In genomic region chr11:16511109-16511806, GRCh38 we compare ENCODE assay signal across 16 cellular contexts.
DNase-seq lines count a peak whose midpoint lies in the region; ATAC-seq and TF ChIP-seq lines count a peak whose summit lies in the region.
"Had no signal": no experiment of that assay in that cellular context is flagged by ENCODE, and none has a peak within 500 bp of the region (broad histone marks: within the 10 kb centered on the region; RNA-seq: fewer than 3 reads in every experiment).

No MANE protein-coding gene starts in this region.

- TF ChIP-seq CTCF in SK-N-SH (IDR thresholded peaks at IDR 0.05) (no peak), fibroblast of pulmonary artery (IDR thresholded peaks at IDR 0.05; ENCODE audit: low read length, missing control alignments) (no peak), smooth muscle cell (IDR thresholded peaks at IDR 0.05; ENCODE audit: borderline replicate concordance, insufficient read depth, poor library complexity, severe bottlenecking) (no peak)

- no peak for TF ChIP-seq EP300 in SK-N-SH (IDR thresholded peaks at IDR 0.05; ENCODE audit: borderline replicate concordance in 1 of 2, low read depth in 1 of 2, low read length in 1 of 2)

- H3K4me1 ChIP-seq in SK-N-SH (ENCODE audit: control insufficient read depth in 1 of 2, insufficient read depth in 2 of 2, low read depth in 1 of 2, low read length in 1 of 2) (no peaks in the 10 kb centered on the region), smooth muscle cell (ENCODE audit: low read depth) (no peaks in the 10 kb centered on the region)
- H3K4me1 ChIP-seq: parathyroid adenoma, SJCRH30 had no signal

- H4K20me1 ChIP-seq in SK-N-SH (ENCODE audit: insufficient read depth): no peaks in the 10 kb centered on the region
- H4K20me1 ChIP-seq in smooth muscle cell (ENCODE audit: low read depth): peaks cover 10% of the 10 kb centered on the region

- no peak for TF ChIP-seq RAD21 in SK-N-SH (IDR thresholded peaks at IDR 0.05; ENCODE audit: low read length)

- H3K9me3 ChIP-seq in SK-N-SH: no peaks in the 10 kb centered on the region
- no peaks in the 10 kb centered on the region for H3K9me3 ChIP-seq in smooth muscle cell (replicated peaks; ENCODE audit: low read depth)
- H3K9me3 ChIP-seq: SJCRH30 had no signal

- CTCF ChIA-PET in SK-N-SH (lab: Yijun Ruan, JAX): interaction anchor here (1.2 kb wide), 1 partner anchor 18 kb away, joined by 4 read pairs; no protein-coding TSS in a partner anchor

- DNase-seq in SK-N-SH: no peak
- DNase-seq in NCI-H748 treated with DMSO at 0.1 percent for 48 hours (lab: John Stamatoyannopoulos, UW): peak; percentile 29
- DNase-seq in fibroblast of pulmonary artery (ENCODE audit: low read depth): peak; percentile 2
- no peak for DNase-seq in smooth muscle cell (lab: John Stamatoyannopoulos, UW; ENCODE audit: unreplicated experiment)
- no peak for DNase-seq in mesenteric fat pad (ENCODE audit: low spot score)
- no peak for DNase-seq in GOT3 (lab: John Stamatoyannopoulos, UW)
- DNase-seq: activated T-cell treated with anti-CD3 and anti-CD28 coated beads, Interleukin-2, amount 50 U/mL, for 48 hours; central memory CD4-positive, alpha-beta T cell; GF-D8; left ventricle myocardium inferior; NCI-H2171; SJCRH30 had no signal

- WGBS in SK-N-SH (ENCODE audit: low lambda C conversion rate): 43% methylated on average over 2 of the region's 2 CpGs
- WGBS in smooth muscle cell (ENCODE audit: low lambda C conversion rate): 53% methylated on average over 2 of the region's 2 CpGs

- no peaks in the 10 kb centered on the region for H3K36me3 ChIP-seq in SK-N-SH (replicated peaks in 1 of 2; ENCODE audit: control insufficient read depth in 1 of 2, insufficient read depth in 2 of 2, low read length in 1 of 2)
- no peaks in the 10 kb centered on the region for H3K36me3 ChIP-seq in smooth muscle cell (ENCODE audit: low read depth)
- H3K36me3 ChIP-seq: left ventricle myocardium inferior, SJCRH30 had no signal

- H3K9ac ChIP-seq in SK-N-SH: no peak overlapping the region
- H3K9ac ChIP-seq in smooth muscle cell (ENCODE audit: low read depth): no peak overlapping the region
- H3K9ac ChIP-seq: parathyroid adenoma had no signal

- H3K4me2 ChIP-seq in SK-N-SH: no peak overlapping the region
- peak overlapping the region; percentile 66 for H3K4me2 ChIP-seq in smooth muscle cell

- no peaks in the 10 kb centered on the region for H3F3A ChIP-seq in SK-N-SH (replicated peaks; ENCODE audit: insufficient read depth)
- peaks cover 18% of the 10 kb centered on the region for H3F3A ChIP-seq in smooth muscle cell (ENCODE audit: low read depth)

- H2AFZ ChIP-seq in SK-N-SH (ENCODE audit: low read depth): no peak overlapping the region
- no peak overlapping the region for H2AFZ ChIP-seq in smooth muscle cell (ENCODE audit: low read depth)
- H2AFZ ChIP-seq: parathyroid adenoma had no signal

- H3K27me3 ChIP-seq in SK-N-SH (ENCODE audit: insufficient read depth) (no peaks in the 10 kb centered on the region), smooth muscle cell (ENCODE audit: low read depth) (no peaks in the 10 kb centered on the region)
- H3K27me3 ChIP-seq: SJCRH30 had no signal

- H3K4me3 ChIP-seq in SK-N-SH (ENCODE audit: low read depth in 2 of 2, low read length in 1 of 2) (no peak overlapping the region), fibroblast of pulmonary artery (replicated peaks; ENCODE audit: low read depth, low read length) (no peak overlapping the region), smooth muscle cell (no peak overlapping the region)
- H3K4me3 ChIP-seq: left ventricle myocardium inferior, SJCRH30 had no signal

- H3K9me2 ChIP-seq in SK-N-SH: no peaks in the 10 kb centered on the region

- ATAC-seq in SK-N-SH treated with all-trans-retinoic acid at 6 μM for 48 hours (peak; percentile 60), GM19467 (IDR thresholded peaks at IDR 0.05; ENCODE audit: unreplicated experiment) (no peak)
- ATAC-seq: WTC11 had no signal

- POLR2A ChIA-PET in SK-N-SH (lab: Yijun Ruan, JAX): no interaction called here

- H3K79me2 ChIP-seq in SK-N-SH (ENCODE audit: insufficient read depth) (no peaks in the 10 kb centered on the region), smooth muscle cell (ENCODE audit: low read depth) (peaks cover 44% of the 10 kb centered on the region)
- H3K79me2 ChIP-seq: parathyroid adenoma had no signal

- H3K27ac ChIP-seq in SK-N-SH (ENCODE audit: low read depth in 2 of 2, low read length in 1 of 2): no peak overlapping the region
- H3K27ac ChIP-seq in smooth muscle cell (ENCODE audit: low read depth): peak overlapping the region; percentile 85
- H3K27ac ChIP-seq: left ventricle myocardium inferior, parathyroid adenoma, SJCRH30 had no signal

TF ChIP-seq in SK-N-SH treated with all-trans-retinoic acid at 6 μM for 48 hours, 23 proteins besides CTCF, POLR2A, EP300 and RAD21 (continues in another document):
- TF ChIP-seq CSRNP3 (CRISPR knock-in tag; IDR thresholded peaks at IDR 0.05): no peak
- TF ChIP-seq ESRRG (CRISPR knock-in tag; IDR thresholded peaks at IDR 0.05): no peak
- TF ChIP-seq ZFP3 (CRISPR knock-in tag; IDR thresholded peaks at IDR 0.05): no peak
- TF ChIP-seq ARNTL (CRISPR knock-in tag; IDR thresholded peaks at IDR 0.05; ENCODE audit: borderline replicate concordance, low read depth): no peak

TF ChIP-seq in SK-N-SH, 30 proteins besides CTCF, POLR2A, EP300 and RAD21:
- TF ChIP-seq FOXM1 (IDR thresholded peaks at IDR 0.05; ENCODE audit: low read depth): no peak
- TF ChIP-seq TCF12 (IDR thresholded peaks at IDR 0.05): no peak
- no peak for TF ChIP-seq EZH2phosphoT487 (IDR thresholded peaks at IDR 0.05; ENCODE audit: borderline replicate concordance, low read depth)
- TF ChIP-seq SIN3A (IDR thresholded peaks at IDR 0.05; ENCODE audit: borderline replicate concordance, low read depth, low read length): no peak
- TF ChIP-seq MEF2A (IDR thresholded peaks at IDR 0.05; ENCODE audit: borderline replicate concordance, low read depth): no peak
- no peak for TF ChIP-seq SMC3 (IDR thresholded peaks at IDR 0.05; ENCODE audit: low read depth, low read length)
- no peak for TF ChIP-seq MXI1 (IDR thresholded peaks at IDR 0.05; ENCODE audit: low read depth, low read length)
- no peak for TF ChIP-seq TEAD4 (IDR thresholded peaks at IDR 0.05; ENCODE audit: borderline replicate concordance, insufficient read depth)
- no peak for TF ChIP-seq MAX (IDR thresholded peaks at IDR 0.05; ENCODE audit: low read depth)
- TF ChIP-seq USF1 (IDR thresholded peaks at IDR 0.05; ENCODE audit: borderline replicate concordance, low read depth): no peak
- no peak for TF ChIP-seq JUND (IDR thresholded peaks at IDR 0.05)
- no peak for TF ChIP-seq TAF1 (IDR thresholded peaks at IDR 0.05; ENCODE audit: borderline replicate concordance, low read depth, low read length)

Comparison
In these comparisons a context has a peak if more than half of its experiments do, and no peak if none do; other contexts are left out.
1. DNase-seq: peak in NCI-H748 treated with DMSO at 0.1 percent for 48 hours (single experiment) and fibroblast of pulmonary artery (single experiment); none in SK-N-SH (single experiment), smooth muscle cell (single experiment), mesenteric fat pad (single experiment) and GOT3 (single experiment).